ENCODE assay signal across 1 cellular context in genomic region chr12:102417055-102417454, GRCh38.
TF ChIP-seq lines count a peak whose summit lies in the region.

No MANE protein-coding gene starts in this region.

TF ChIP-seq in HepG2, 621 proteins besides CTCF, POLR2A, EP300 and RAD21 (continued from another document and continues in another):
- TF ChIP-seq, protein P1, sequence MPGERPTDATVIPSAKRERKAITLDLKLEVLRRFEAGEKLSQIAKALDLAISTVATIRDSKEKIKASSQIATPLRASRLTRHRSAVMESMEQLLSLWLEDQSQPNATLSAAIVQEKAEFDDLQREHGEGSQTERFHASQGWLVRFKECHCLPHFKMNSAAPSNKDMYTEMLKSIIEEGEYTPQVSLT (CRISPR knock-in tag; IDR thresholded peaks at IDR 0.05; ENCODE audit: borderline replicate concordance, low read depth): no peak
- TF ChIP-seq ZNF383 (CRISPR knock-in tag; IDR thresholded peaks at IDR 0.05; ENCODE audit: borderline replicate concordance): no peak
- TF ChIP-seq PAF1 (CRISPR knock-in tag; IDR thresholded peaks at IDR 0.05): no peak
- TF ChIP-seq ZNF407 (CRISPR knock-in tag; IDR thresholded peaks at IDR 0.05; ENCODE audit: not compliant biosample characterization): no peak
- peak; percentile 65; the same call in 1 of the 2 replicates for TF ChIP-seq PPARG (CRISPR knock-in tag; conservative IDR thresholded peaks at IDR 0.05)
- TF ChIP-seq, protein P2, sequence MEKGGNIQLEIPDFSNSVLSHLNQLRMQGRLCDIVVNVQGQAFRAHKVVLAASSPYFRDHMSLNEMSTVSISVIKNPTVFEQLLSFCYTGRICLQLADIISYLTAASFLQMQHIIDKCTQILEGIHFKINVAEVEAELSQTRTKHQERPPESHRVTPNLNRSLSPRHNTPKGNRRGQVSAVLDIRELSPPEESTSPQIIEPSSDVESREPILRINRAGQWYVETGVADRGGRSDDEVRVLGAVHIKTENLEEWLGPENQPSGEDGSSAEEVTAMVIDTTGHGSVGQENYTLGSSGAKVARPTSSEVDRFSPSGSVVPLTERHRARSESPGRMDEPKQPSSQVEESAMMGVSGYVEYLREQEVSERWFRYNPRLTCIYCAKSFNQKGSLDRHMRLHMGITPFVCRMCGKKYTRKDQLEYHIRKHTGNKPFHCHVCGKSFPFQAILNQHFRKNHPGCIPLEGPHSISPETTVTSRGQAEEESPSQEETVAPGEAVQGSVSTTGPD (CRISPR knock-in tag; IDR thresholded peaks at IDR 0.05): no peak
- no peak for TF ChIP-seq DR1 (CRISPR knock-in tag; IDR thresholded peaks at IDR 0.05)
- TF ChIP-seq GRHL1 (CRISPR knock-in tag; conservative IDR thresholded peaks at IDR 0.05): no peak
- TF ChIP-seq E2F1 (CRISPR knock-in tag; IDR thresholded peaks at IDR 0.05): no peak
- TF ChIP-seq ZNF563 (CRISPR knock-in tag; IDR thresholded peaks at IDR 0.05): no peak
- TF ChIP-seq, protein P3, sequence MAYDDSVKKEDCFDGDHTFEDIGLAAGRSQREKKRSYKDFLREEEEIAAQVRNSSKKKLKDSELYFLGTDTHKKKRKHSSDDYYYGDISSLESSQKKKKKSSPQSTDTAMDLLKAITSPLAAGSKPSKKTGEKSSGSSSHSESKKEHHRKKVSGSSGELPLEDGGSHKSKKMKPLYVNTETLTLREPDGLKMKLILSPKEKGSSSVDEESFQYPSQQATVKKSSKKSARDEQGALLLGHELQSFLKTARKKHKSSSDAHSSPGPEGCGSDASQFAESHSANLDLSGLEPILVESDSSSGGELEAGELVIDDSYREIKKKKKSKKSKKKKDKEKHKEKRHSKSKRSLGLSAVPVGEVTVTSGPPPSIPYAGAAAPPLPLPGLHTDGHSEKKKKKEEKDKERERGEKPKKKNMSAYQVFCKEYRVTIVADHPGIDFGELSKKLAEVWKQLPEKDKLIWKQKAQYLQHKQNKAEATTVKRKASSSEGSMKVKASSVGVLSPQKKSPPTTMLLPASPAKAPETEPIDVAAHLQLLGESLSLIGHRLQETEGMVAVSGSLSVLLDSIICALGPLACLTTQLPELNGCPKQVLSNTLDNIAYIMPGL (CRISPR knock-in tag; IDR thresholded peaks at IDR 0.05; ENCODE audit: borderline replicate concordance in 1 of 2, low read depth in 1 of 2): no peak
- TF ChIP-seq BORCS8-MEF2B (CRISPR knock-in tag; IDR thresholded peaks at IDR 0.05): no peak
- no peak for TF ChIP-seq TBX3 (IDR thresholded peaks at IDR 0.05; ENCODE audit: borderline replicate concordance)
- TF ChIP-seq MEIS1 (CRISPR knock-in tag; IDR thresholded peaks at IDR 0.05; ENCODE audit: borderline replicate concordance): no peak
- TF ChIP-seq ZBTB33 (CRISPR knock-in tag; IDR thresholded peaks at IDR 0.05): 0 out of 2 replicates have a peak, but pooled peaks have one; percentile 28
- TF ChIP-seq ZNF256 (CRISPR knock-in tag; conservative IDR thresholded peaks at IDR 0.05): no peak
- TF ChIP-seq CBX5 (CRISPR knock-in tag; IDR thresholded peaks at IDR 0.05; ENCODE audit: borderline replicate concordance): no peak
- TF ChIP-seq ARHGAP35 (CRISPR knock-in tag; IDR thresholded peaks at IDR 0.05; ENCODE audit: borderline replicate concordance): no peak
- TF ChIP-seq KDM6A (CRISPR knock-in tag; IDR thresholded peaks at IDR 0.05; ENCODE audit: low read depth): peak; percentile 36; the same call in 1 of the 2 replicates
- TF ChIP-seq ZNF775 (CRISPR knock-in tag; IDR thresholded peaks at IDR 0.05; ENCODE audit: borderline replicate concordance): no peak
- TF ChIP-seq CCAR2 (optimal IDR thresholded peaks at IDR 0.05; ENCODE audit: low read depth, low read length): no peak
- TF ChIP-seq, protein P4, sequence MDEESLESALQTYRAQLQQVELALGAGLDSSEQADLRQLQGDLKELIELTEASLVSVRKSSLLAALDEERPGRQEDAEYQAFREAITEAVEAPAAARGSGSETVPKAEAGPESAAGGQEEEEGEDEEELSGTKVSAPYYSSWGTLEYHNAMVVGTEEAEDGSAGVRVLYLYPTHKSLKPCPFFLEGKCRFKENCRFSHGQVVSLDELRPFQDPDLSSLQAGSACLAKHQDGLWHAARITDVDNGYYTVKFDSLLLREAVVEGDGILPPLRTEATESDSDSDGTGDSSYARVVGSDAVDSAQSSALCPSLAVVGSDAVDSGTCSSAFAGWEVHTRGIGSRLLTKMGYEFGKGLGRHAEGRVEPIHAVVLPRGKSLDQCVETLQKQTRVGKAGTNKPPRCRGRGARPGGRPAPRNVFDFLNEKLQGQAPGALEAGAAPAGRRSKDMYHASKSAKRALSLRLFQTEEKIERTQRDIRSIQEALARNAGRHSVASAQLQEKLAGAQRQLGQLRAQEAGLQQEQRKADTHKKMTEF (CRISPR knock-in tag; IDR thresholded peaks at IDR 0.05): no peak
- TF ChIP-seq ZFP41 (CRISPR knock-in tag; IDR thresholded peaks at IDR 0.05; ENCODE audit: borderline replicate concordance): no peak
- TF ChIP-seq AKAP8 (CRISPR knock-in tag; IDR thresholded peaks at IDR 0.05): no peak
- no peak for TF ChIP-seq ZNF274 (CRISPR knock-in tag; IDR thresholded peaks at IDR 0.05)
- no peak for TF ChIP-seq GABPA (IDR thresholded peaks at IDR 0.05; ENCODE audit: low read depth, low read length)
- TF ChIP-seq GABPA (CRISPR knock-in tag; IDR thresholded peaks at IDR 0.05; ENCODE audit: low read depth): no peak
- no peak for TF ChIP-seq CBFB (CRISPR knock-in tag; IDR thresholded peaks at IDR 0.05)
- TF ChIP-seq ZSCAN29 (CRISPR knock-in tag; conservative IDR thresholded peaks at IDR 0.05): no peak
- no peak for TF ChIP-seq ZNF33A (CRISPR knock-in tag; IDR thresholded peaks at IDR 0.05; ENCODE audit: borderline replicate concordance)
- TF ChIP-seq ERF (CRISPR knock-in tag; IDR thresholded peaks at IDR 0.05): no peak
- no peak for TF ChIP-seq DPF2 (CRISPR knock-in tag; IDR thresholded peaks at IDR 0.05; ENCODE audit: borderline replicate concordance, low read depth)
- TF ChIP-seq ZNF546 (CRISPR knock-in tag; conservative IDR thresholded peaks at IDR 0.05): no peak
- no peak for TF ChIP-seq ZNF577 (CRISPR knock-in tag; IDR thresholded peaks at IDR 0.05; ENCODE audit: borderline replicate concordance, low read depth)
- no peak for TF ChIP-seq ZBED4 (CRISPR knock-in tag; IDR thresholded peaks at IDR 0.05; ENCODE audit: borderline replicate concordance)
- TF ChIP-seq ZNF235 (CRISPR knock-in tag; IDR thresholded peaks at IDR 0.05; ENCODE audit: borderline replicate concordance): no peak
- no peak for TF ChIP-seq ZFY (CRISPR knock-in tag; IDR thresholded peaks at IDR 0.05)
- TF ChIP-seq YEATS2 (CRISPR knock-in tag; IDR thresholded peaks at IDR 0.05; ENCODE audit: borderline replicate concordance): no peak
